In genomic region chr1:27568247-27569087, GRCh38 we compare ENCODE assay signal across 8 cellular contexts.
DNase-seq lines count a peak whose midpoint lies in the region; ATAC-seq lines count a peak whose summit lies in the region.

No MANE protein-coding gene starts in this region.

- H3K4me1 ChIP-seq in BLaER1: peaks cover 100% of the 10 kb centered on the region
- peaks cover 37 to 98% of the 10 kb centered on the region in 2 donors for H3K4me1 ChIP-seq in muscle layer of duodenum (ENCODE audit: control insufficient read depth in 1 of 2, insufficient read depth in 2 of 2, low read length in 2 of 2)

- peak; percentile 90 for ATAC-seq in HG03439 (IDR thresholded peaks at IDR 0.05; ENCODE audit: unreplicated experiment)

- H3K4me3 ChIP-seq in BLaER1: peak overlapping the region; percentile 50
- peak overlapping the region; percentile 40 to 46 for H3K4me3 ChIP-seq in muscle layer of duodenum (ENCODE audit: low read depth in 1 of 2, low read length in 2 of 2)

- H3K9ac ChIP-seq in BLaER1: peak overlapping the region; percentile 32; the same call in 1 of the 2 replicates

- H3K27me3 ChIP-seq in BLaER1: no peaks in the 10 kb centered on the region
- H3K27me3 ChIP-seq in muscle layer of duodenum (ENCODE audit: low read depth, low read length): no peaks in the 10 kb centered on the region

- H3K9me3 ChIP-seq in BLaER1 (no peaks in the 10 kb centered on the region), muscle layer of duodenum (ENCODE audit: control insufficient read depth in 1 of 2, low read length in 2 of 2) (no peaks in the 10 kb centered on the region)

- DNase-seq in GM19240 (ENCODE audit: insufficient read length, low spot score): peak; percentile 98
- peak; percentile 96 for DNase-seq in NOMO-1 treated with DMSO at 0.1 percent for 48 hours (lab: John Stamatoyannopoulos, UW; ENCODE audit: unreplicated experiment)
- DNase-seq in activated T-cell treated with anti-CD3 and anti-CD28 coated beads for 24 hours (ENCODE audit: low read depth): peak; percentile 91
- peak; percentile 68 for DNase-seq in epithelial cell of prostate (ENCODE audit: low read depth, low spot score)
- DNase-seq in stimulated activated CD8-positive, alpha-beta memory T cell treated with anti-CD3 and anti-CD28 coated beads, Interleukin-7, amount 100 ng/mL, for 4 hours (ENCODE audit: low read depth in 2 of 2): peak; percentile 75 to 83

- peak overlapping the region; percentile 92 for H3K4me2 ChIP-seq in BLaER1

- H3K27ac ChIP-seq in BLaER1 (peak overlapping the region; percentile 52; the same call in 1 of the 2 replicates), epithelial cell of prostate (peak overlapping the region; percentile 58), muscle layer of duodenum (ENCODE audit: low read length) (peak overlapping the region; percentile 45)

- H3K36me3 ChIP-seq in BLaER1 (peaks cover 10% of the 10 kb centered on the region), muscle layer of duodenum (ENCODE audit: control insufficient read depth in 1 of 2, insufficient read depth in 2 of 2, low read length in 2 of 2) (no peaks in the 10 kb centered on the region)

- peaks cover 100% of the 10 kb centered on the region for H4K20me1 ChIP-seq in BLaER1

Comparison
In these comparisons a context has a peak if more than half of its experiments do, and no peak if none do; other contexts are left out.
1. Peak in every context shown above with its lines: DNase-seq, ATAC-seq, H3K4me3 ChIP-seq and H3K27ac ChIP-seq.